8 cellular contexts compared by ENCODE assay signal in genomic region chr22:37244114-37244921, GRCh38. TPM values are rescaled to one million over a fixed set of nuclear protein-coding genes. Genes with fewer than 3 reads are reported as not detected.
DNase-seq lines count a peak whose midpoint lies in the region; ATAC-seq and TF ChIP-seq lines count a peak whose summit lies in the region.

Gene RAC2 (minus strand): TSS chr22:37244269. CDS start chr22:37244148, 121 bp downstream.

- peak within 1 kb of the TSS; percentile 75 for H2BK15ac ChIP-seq in mesenchymal stem cell (ENCODE audit: low read depth, poor library complexity, severe bottlenecking)

- H3K79me1 ChIP-seq in mesenchymal stem cell (replicated peaks; ENCODE audit: low read length, poor library complexity, severe bottlenecking), result peaks cover 8% of the 10 kb centered on the region

- peaks cover 31 to 57% (median 42%) of the 10 kb centered on the region in 4 donors for H3K4me1 Mint-ChIP-seq in CD4-positive, alpha-beta memory T cell

- H3K14ac ChIP-seq in mesenchymal stem cell (ENCODE audit: low read length in 2 of 2), result peak within 1 kb of the TSS in 1 of 2 experiments; percentile 84

- CTCF ChIA-PET in CD4-positive, alpha-beta memory T cell (lab: Charles Lee; ENCODE audit: partially characterized antibody), result interaction anchor here (0.9 to 19.1 kb wide), 14 partner anchors 10 to 348 kb away, joined by 3 to 491 read pairs (median 5); no protein-coding TSS in a partner anchor

- H4K8ac ChIP-seq in mesenchymal stem cell (ENCODE audit: low read length), result peak within 1 kb of the TSS; percentile 10

- no peak within 1 kb of the TSS for H2BK5ac ChIP-seq in mesenchymal stem cell (ENCODE audit: low read depth, low read length, poor library complexity, severe bottlenecking)

- H3K9ac ChIP-seq in mesenchymal stem cell (ENCODE audit: low read length), result peak within 1 kb of the TSS; percentile 73

- intact Hi-C loops in CD4-positive, alpha-beta memory T cell (cut with micrococcal nuclease), result loop anchor here (1.0 to 5.0 kb wide), 4 partner anchors 45 to 363 kb away; partner anchors contain the start of gene GGA1

- peak within 1 kb of the TSS; percentile 79 to 88 for H3K18ac ChIP-seq in mesenchymal stem cell (ENCODE audit: low read depth in 1 of 2, low read length in 2 of 2)

- H3K4me2 ChIP-seq in mesenchymal stem cell (ENCODE audit: low read length, poor library complexity, severe bottlenecking), result peak within 1 kb of the TSS; percentile 53

- H3K4me3 ChIP-seq in CD4-positive, alpha-beta memory T cell (ENCODE audit: low read length in 2 of 2), result peak within 1 kb of the TSS; percentile 89 to 99
- H3K4me3 ChIP-seq in choroid plexus epithelial cell (ENCODE audit: low read depth, low read length), result peak within 1 kb of the TSS; percentile 66
- peak within 1 kb of the TSS; percentile 54 to 85 for H3K4me3 ChIP-seq in mesenchymal stem cell (ENCODE audit: insufficient read depth in 1 of 2, low read depth in 1 of 2, low read length in 2 of 2)

- H3K4ac ChIP-seq in mesenchymal stem cell (ENCODE audit: low read depth in 1 of 2, low read length in 2 of 2), result peak within 1 kb of the TSS; percentile 69 to 89

- WGBS in mesenchymal stem cell, result 17% methylated on average over 23 of the region's 23 CpGs

- no peaks in the 10 kb centered on the region for H3K27me3 ChIP-seq in CD4-positive, alpha-beta memory T cell (ENCODE audit: insufficient read depth, low read length)
- no peaks in the 10 kb centered on the region for H3K27me3 ChIP-seq in mesenchymal stem cell (ENCODE audit: control insufficient read depth in 1 of 2, insufficient read depth in 1 of 2, low read length in 2 of 2)

- H3K36me3 Mint-ChIP-seq in CD4-positive, alpha-beta memory T cell, result peaks cover 17 to 37% of the 10 kb centered on the region in 2 donors

- H3K4me3 Mint-ChIP-seq in CD4-positive, alpha-beta memory T cell, result peak within 1 kb of the TSS; percentile 91 to 99 (median 96)

- DNase-seq in CD4-positive, alpha-beta memory T cell, result peak; percentile 77 to 94 (median 79)
- DNase-seq in Kasumi-1 (lab: John Stamatoyannopoulos, UW) (peak; percentile 94 to 96), choroid plexus epithelial cell (ENCODE audit: low read depth) (peak; percentile 91), mesenchymal stem cell (peak; percentile 72), GOT3 (lab: John Stamatoyannopoulos, UW) (no peak)
- DNase-seq in activated CD4-positive, alpha-beta T cell treated with anti-CD3 and anti-CD28 coated beads for 24 hours (ENCODE audit: low read depth in 2 of 2), result peak; percentile 84 to 93
- DNase-seq in stimulated activated CD8-positive, alpha-beta memory T cell treated with anti-CD3 and anti-CD28 coated beads, Interleukin-4, amount 100 ng/mL, for 48 hours, result peak; percentile 96

- no peak for TF ChIP-seq CTCF in choroid plexus epithelial cell (conservative IDR thresholded peaks at IDR 0.05; ENCODE audit: low read depth, low read length)

- H2AFZ ChIP-seq in mesenchymal stem cell (ENCODE audit: low read depth, low read length), result no peak within 1 kb of the TSS

- peak within 1 kb of the TSS; percentile 43 for H2AK5ac ChIP-seq in mesenchymal stem cell (ENCODE audit: low read length, severe bottlenecking)

- H3K9me3 Mint-ChIP-seq in CD4-positive, alpha-beta memory T cell, result no peaks in the 10 kb centered on the region

- H2BK12ac ChIP-seq in mesenchymal stem cell (ENCODE audit: low read length in 2 of 2), result peak within 1 kb of the TSS; percentile 80 to 95

- H4K91ac ChIP-seq in mesenchymal stem cell (ENCODE audit: low read length), result peak within 1 kb of the TSS; percentile 92

- H3K27me3 Mint-ChIP-seq in CD4-positive, alpha-beta memory T cell, result no peaks in the 10 kb centered on the region

- peak within 1 kb of the TSS in 1 of 2 experiments; percentile 9 for H3K23ac ChIP-seq in mesenchymal stem cell (ENCODE audit: low read length in 2 of 2)

- peaks cover 45% of the 10 kb centered on the region for H3K4me1 ChIP-seq in CD4-positive, alpha-beta memory T cell (ENCODE audit: insufficient read depth, low read length)
- H3K4me1 ChIP-seq in mesenchymal stem cell (ENCODE audit: control insufficient read depth, insufficient read depth, low read depth, low read length), result peaks cover 36% of the 10 kb centered on the region

- H3K36me3 ChIP-seq in CD4-positive, alpha-beta memory T cell (ENCODE audit: insufficient read depth, low read length), result peaks cover 15% of the 10 kb centered on the region
- H3K36me3 ChIP-seq in mesenchymal stem cell (ENCODE audit: control insufficient read depth in 1 of 2, insufficient read depth in 2 of 2, low read depth in 1 of 2, low read length in 2 of 2), result peaks cover 6 to 27% of the 10 kb centered on the region in 2 experiments

- H3K27ac Mint-ChIP-seq in CD4-positive, alpha-beta memory T cell, result peak within 1 kb of the TSS; percentile 87 to 98 (median 97)

- POLR2A ChIA-PET in CD4-positive, alpha-beta memory T cell (lab: Charles Lee; ENCODE audit: partially characterized antibody), result interaction anchor here (0.7 to 18.6 kb wide), 32 partner anchors 8 to 414 kb away, joined by 3 to 646 read pairs (median 5); partner anchors contain the start of genes C1QTNF6, CYTH4, IL2RB and KCTD17

- no peaks in the 10 kb centered on the region for H3K9me3 ChIP-seq in CD4-positive, alpha-beta memory T cell (ENCODE audit: control insufficient read depth in 1 of 2, low read length in 2 of 2)
- H3K9me3 ChIP-seq in mesenchymal stem cell (ENCODE audit: control insufficient read depth, low read length), result no peaks in the 10 kb centered on the region

- peak within 1 kb of the TSS; percentile 91 for H3K27ac ChIP-seq in CD4-positive, alpha-beta memory T cell (ENCODE audit: low read depth, low read length)
- no peak within 1 kb of the TSS for H3K27ac ChIP-seq in mesenchymal stem cell (ENCODE audit: low read length, poor library complexity, severe bottlenecking)

- peak; percentile 54 for ATAC-seq in GM21390 (IDR thresholded peaks at IDR 0.05; ENCODE audit: unreplicated experiment)

- H2BK120ac ChIP-seq in mesenchymal stem cell (ENCODE audit: low read depth, low read length), result peak within 1 kb of the TSS; percentile 69

RNA-seq across cellular contexts. Expression of gene RAC2, which starts in this region (rescaled TPM):
- 100 to 1,000 TPM; 304 to 318 TPM for total RNA-seq in CD4-positive, alpha-beta memory T cell
- 100 to 1,000 TPM; 724 to 917 TPM for polyA plus RNA-seq in CD4-positive, alpha-beta memory T cell
- polyA plus RNA-seq in mesenchymal stem cell (2013, experiment 1 of 2), result 121 TPM
- polyA plus RNA-seq in mesenchymal stem cell (2013, experiment 2 of 2), result 117 TPM
